In the genomic region with DNA sequence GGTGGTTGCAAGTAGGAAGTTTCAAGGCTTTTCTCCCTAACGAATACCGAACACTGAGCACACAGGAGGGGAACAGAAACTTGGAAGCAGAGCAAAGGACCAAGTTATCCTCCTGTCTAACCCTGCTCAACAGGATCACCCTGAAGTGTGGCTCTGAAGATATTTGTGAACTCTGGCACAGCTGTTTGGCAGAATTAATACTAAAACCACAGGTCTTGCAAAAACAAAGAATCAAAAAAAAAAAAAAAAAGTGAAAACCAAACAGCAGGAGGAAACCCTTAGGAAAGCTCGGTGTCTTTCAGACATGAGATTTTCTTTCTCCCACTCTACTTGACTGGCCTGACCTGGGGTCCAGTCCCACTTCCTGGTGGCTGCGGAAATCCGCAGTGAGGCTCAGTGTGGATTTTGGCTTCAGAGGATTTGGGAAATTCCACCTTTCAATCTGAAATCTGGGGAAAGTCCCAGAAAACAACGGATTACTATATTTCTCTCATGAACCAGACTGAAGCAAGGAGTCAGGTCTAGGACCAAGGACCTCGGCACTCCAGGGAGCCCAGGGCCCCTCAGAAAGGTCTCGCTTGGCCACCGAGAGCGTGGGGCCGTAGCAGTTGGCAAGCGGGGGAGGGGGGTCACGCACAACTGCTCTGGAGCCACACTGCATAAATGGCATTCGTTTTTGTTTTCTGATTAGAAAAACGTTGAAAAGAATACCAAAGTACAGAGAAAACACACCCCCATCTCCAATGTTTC, we compare ENCODE assay signal across 8 cellular contexts. TPM values are rescaled to one million over a fixed set of nuclear protein-coding genes. Genes with fewer than 3 reads are reported as not detected.
A peak's percentile ranks its signal among the peaks of the same experiment; 100 is the strongest.
DNase-seq lines count a peak whose midpoint lies in the region; ATAC-seq, FAIRE-seq and TF ChIP-seq lines count a peak whose summit lies in the region.

No MANE protein-coding gene starts in this region.

- H3K4me3 ChIP-seq in HUES48 (ENCODE audit: low read depth, low read length), result peak overlapping the region; percentile 81
- H3K4me3 ChIP-seq in pancreas, result peak overlapping the region; percentile 56 to 75 (median 72)

- H3K27me3 Mint-ChIP-seq in activated T-cell treated with anti-CD3 and anti-CD28 coated beads, Interleukin-2, amount 50 U/mL, for 72 hours (ENCODE audit: low read depth), result no peaks in the 10 kb centered on the region
- H3K27me3 Mint-ChIP-seq in glutamatergic neuron (ENCODE audit: unreplicated experiment), result peaks cover 5% of the 10 kb centered on the region

- intact Hi-C loops in pancreas (cut with DNase I), result no loop called here

- 0% methylated on average over 15 of the region's 15 CpGs for WGBS in pancreas, 2 donors

- DNase-seq in COLO829 (ENCODE audit: low spot score) (peak; percentile 37), glutamatergic neuron (no peak), pancreas (peak in 4 of 6 donors; percentile 38 to 68 (median 48)), NCI-H345 treated with DMSO at 0.1 percent for 48 hours (lab: John Stamatoyannopoulos, UW; ENCODE audit: unreplicated experiment) (no peak)
- DNase-seq in activated T-cell treated with anti-CD3 and anti-CD28 coated beads, Interleukin-2, amount 50 U/mL, for 72 hours, result no peak

- H3K36me3 ChIP-seq in HUES48 (ENCODE audit: control insufficient read depth, insufficient read depth, low read length) (no peaks in the 10 kb centered on the region), pancreas (no peaks in the 10 kb centered on the region)

- peaks cover 8% of the 10 kb centered on the region for H3K4me1 ChIP-seq in HUES48 (ENCODE audit: control insufficient read depth, insufficient read depth, low read length)
- peaks cover 0 to 7% (median 0%) of the 10 kb centered on the region in 3 donors for H3K4me1 ChIP-seq in pancreas

- peaks cover 76% of the 10 kb centered on the region for H3K4me1 Mint-ChIP-seq in activated T-cell treated with anti-CD3 and anti-CD28 coated beads, Interleukin-2, amount 50 U/mL, for 72 hours (ENCODE audit: low read depth)
- no peaks in the 10 kb centered on the region for H3K4me1 Mint-ChIP-seq in glutamatergic neuron (ENCODE audit: low read depth, unreplicated experiment)

- no peak overlapping the region for H3K9ac ChIP-seq in HUES48 (ENCODE audit: low read depth, low read length)

- H3K27me3 ChIP-seq in HUES48 (ENCODE audit: control insufficient read depth, insufficient read depth, low read length) (peaks cover 31% of the 10 kb centered on the region), pancreas (no peaks in the 10 kb centered on the region)

- H3K9me3 ChIP-seq in HUES48 (ENCODE audit: control insufficient read depth, insufficient read depth, low read length) (no peaks in the 10 kb centered on the region), pancreas (no peaks in the 10 kb centered on the region)

- ATAC-seq in activated T-cell treated with anti-CD3 and anti-CD28 coated beads, Interleukin-2, amount 50 U/mL, for 72 hours (replicated peaks in 1 of 2), result no peak
- peak; percentile 29 to 61 (median 46) for ATAC-seq in pancreas
- ATAC-seq in GM18519 (IDR thresholded peaks at IDR 0.05; ENCODE audit: low FRiP score, unreplicated experiment), result no peak
- ATAC-seq in HG03280 (IDR thresholded peaks at IDR 0.05; ENCODE audit: unreplicated experiment), result no peak

- peaks cover 2 to 7% of the 10 kb centered on the region in 2 donors for H3K9me3 Mint-ChIP-seq in activated T-cell treated with anti-CD3 and anti-CD28 coated beads, Interleukin-2, amount 50 U/mL, for 72 hours
- H3K9me3 Mint-ChIP-seq in glutamatergic neuron (ENCODE audit: unreplicated experiment), result peaks cover 5% of the 10 kb centered on the region

- no peak for TF ChIP-seq CTCF in glutamatergic neuron (IDR thresholded peaks at IDR 0.05; ENCODE audit: partially characterized antibody, unreplicated experiment)
- no peak for TF ChIP-seq CTCF in pancreas (IDR thresholded peaks at IDR 0.05)

- H3K27ac Mint-ChIP-seq in activated T-cell treated with anti-CD3 and anti-CD28 coated beads, Interleukin-2, amount 50 U/mL, for 72 hours, result peak overlapping the region; percentile 96
- H3K27ac Mint-ChIP-seq in glutamatergic neuron (ENCODE audit: unreplicated experiment), result no peak overlapping the region

- H3K36me3 Mint-ChIP-seq in activated T-cell treated with anti-CD3 and anti-CD28 coated beads, Interleukin-2, amount 50 U/mL, for 72 hours (ENCODE audit: insufficient read depth in 2 of 2), result peaks cover 25 to 60% of the 10 kb centered on the region in 2 donors
- H3K36me3 Mint-ChIP-seq in glutamatergic neuron (ENCODE audit: unreplicated experiment), result no peaks in the 10 kb centered on the region

- no peak for FAIRE-seq in pancreas (lab: Jason Lieb, UNC)

- H3K27ac ChIP-seq in HUES48 (ENCODE audit: low read depth, low read length), result no peak overlapping the region
- H3K27ac ChIP-seq in pancreas, result peak overlapping the region; percentile 81 to 92 (median 88)

- H3K4me3 Mint-ChIP-seq in activated T-cell treated with anti-CD3 and anti-CD28 coated beads, Interleukin-2, amount 50 U/mL, for 72 hours, result peak overlapping the region; percentile 92 to 95
- peak overlapping the region; percentile 81 for H3K4me3 Mint-ChIP-seq in glutamatergic neuron (ENCODE audit: unreplicated experiment)

RNA-seq across cellular contexts. Expression of a gene that starts 0.9 kb away (rescaled TPM):
- 10 to 100 TPM; 82.7 to 87.1 TPM for total RNA-seq in activated T-cell treated with anti-CD3 and anti-CD28 coated beads, Interleukin-2, amount 50 U/mL, for 72 hours
- total RNA-seq in glutamatergic neuron (ENCODE audit: unreplicated experiment) (3.0 TPM), pancreas (10 to 100 TPM; 18.6 to 31.2 (median 25.1) TPM)
- polyA plus RNA-seq in pancreas, result 1 to 10 TPM; 4.6 to 7.3 TPM

RNA-seq across cellular contexts. Expression of a gene that starts 12.3 kb away (rescaled TPM):
- 10 to 100 TPM; 61.6 to 64.7 TPM for total RNA-seq in activated T-cell treated with anti-CD3 and anti-CD28 coated beads, Interleukin-2, amount 50 U/mL, for 72 hours
- 0.86 TPM for total RNA-seq in glutamatergic neuron (ENCODE audit: unreplicated experiment)
- total RNA-seq in pancreas, result 10 to 100 TPM in 2 of 6 donors, 1 to 10 TPM in 4; 4.8 to 18.1 (median 7.0) TPM
- 1 to 10 TPM; 5.6 to 5.8 TPM for polyA plus RNA-seq in pancreas

RNA-seq across cellular contexts. Expression of a gene that starts 53.2 kb away (rescaled TPM):
- total RNA-seq in activated T-cell treated with anti-CD3 and anti-CD28 coated beads, Interleukin-2, amount 50 U/mL, for 72 hours, result 10 to 100 TPM; 21.6 to 33.2 TPM
- 21.0 TPM for total RNA-seq in glutamatergic neuron (ENCODE audit: unreplicated experiment)
- 10 to 100 TPM in 2 of 6 donors, 1 to 10 TPM in 4; 5.5 to 11.4 (median 8.9) TPM for total RNA-seq in pancreas
- 1 to 10 TPM; 4.5 to 7.3 TPM for polyA plus RNA-seq in pancreas

Comparison
In these comparisons a context has a peak if more than half of its experiments do, and no peak if none do; other contexts are left out.
1. DNase-seq: peak in COLO829 (single experiment) and pancreas (4 of 6); none in activated T-cell treated with anti-CD3 and anti-CD28 coated beads, Interleukin-2, amount 50 U/mL, for 72 hours (0 of 2), glutamatergic neuron (single experiment) and NCI-H345 treated with DMSO at 0.1 percent for 48 hours (single experiment).
2. ATAC-seq: peak in pancreas (4 of 4); none in activated T-cell treated with anti-CD3 and anti-CD28 coated beads, Interleukin-2, amount 50 U/mL, for 72 hours (0 of 2), GM18519 (single experiment) and HG03280 (single experiment).